ENCODE assay signal across 6 cellular contexts in the genomic region with DNA sequence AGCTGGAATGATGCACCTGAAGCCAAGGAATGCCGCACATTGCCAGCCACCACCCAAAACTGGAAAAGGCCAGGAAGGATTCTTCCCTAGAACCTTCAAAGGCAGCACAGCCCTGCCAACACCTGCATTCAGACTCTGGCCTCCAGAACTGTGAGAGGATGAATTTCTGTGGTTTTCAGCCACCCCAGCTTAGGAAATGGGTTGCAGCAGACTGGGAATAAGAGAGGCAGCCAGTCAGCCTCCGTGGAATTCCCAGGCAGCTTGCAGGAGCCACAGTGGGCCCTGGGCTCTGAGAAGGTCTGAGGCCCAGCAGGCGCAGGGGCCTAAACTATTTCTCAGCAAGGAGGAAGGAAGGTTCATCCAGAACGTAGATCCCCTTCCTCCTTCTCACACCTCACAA. TPM values are rescaled to one million over a fixed set of nuclear protein-coding genes. Genes with fewer than 3 reads are reported as not detected.
DNase-seq lines count a peak whose midpoint lies in the region; ATAC-seq, FAIRE-seq and TF ChIP-seq lines count a peak whose summit lies in the region.
"Not testable (repeated sequence)": the region's sequence is repeated elsewhere in the genome, so short reads cannot be mapped to it uniquely, and the experiment has no call there.

No MANE protein-coding gene starts in this region.

- peaks cover 21% of the 10 kb centered on the region for H3K9me3 Mint-ChIP-seq in endodermal cell

- peaks cover 24% of the 10 kb centered on the region for H3K27me3 Mint-ChIP-seq in T-helper 17 cell
- not testable (repeated sequence) for H3K27me3 Mint-ChIP-seq in endodermal cell (ENCODE audit: insufficient read depth)

- H2AK5ac ChIP-seq in mesendoderm (ENCODE audit: low read length) = not testable (repeated sequence)

- ATAC-seq in T-helper 17 cell, GM12878: not testable (repeated sequence)

- not testable (repeated sequence) for H3K4me3 Mint-ChIP-seq in T-helper 17 cell, endodermal cell

- TF ChIP-seq POLR2A in GM12878 (IDR thresholded peaks at IDR 0.05; ENCODE audit: low read depth, low read length) = not testable (repeated sequence)

- SMC1A ChIA-PET in GM12878 (lab: Charles Lee; ENCODE audit: uncharacterized antibody, unreplicated experiment) = interaction anchor here (1.6 kb wide), 1 partner anchor 57 kb away, joined by 3 read pairs; no protein-coding TSS in a partner anchor

- not testable (repeated sequence) for H3K79me2 ChIP-seq in GM12878 (ENCODE audit: control insufficient read depth, insufficient read depth, low read length); mesendoderm (ENCODE audit: control insufficient read depth, insufficient read depth, low read length); osteoblast (ENCODE audit: insufficient read depth, low read length); smooth muscle cell (ENCODE audit: low read depth)

- H3K27ac Mint-ChIP-seq in T-helper 17 cell = peak overlapping the region; percentile 43
- H3K27ac Mint-ChIP-seq in endodermal cell = peak overlapping the region; percentile 31

- not testable (repeated sequence) for TF ChIP-seq EP300 in GM12878 (IDR thresholded peaks at IDR 0.05; ENCODE audit: borderline replicate concordance in 1 of 2, control insufficient read depth in 1 of 2, low read depth in 2 of 2, low read length in 2 of 2)

- not testable (repeated sequence) for H2BK120ac ChIP-seq in mesendoderm (ENCODE audit: low read depth, low read length)

- intact Hi-C loops in GM12878 (cut with micrococcal nuclease; ENCODE audit: unreplicated experiment) = not testable (repeated sequence)

- not testable (repeated sequence) for H3K27ac ChIP-seq in GM12878 (ENCODE audit: control insufficient read depth, insufficient read depth); endodermal cell (ENCODE audit: low read depth, low read length)
- peak overlapping the region; percentile 1 for H3K27ac ChIP-seq in mesendoderm (ENCODE audit: low read depth, low read length)
- peak overlapping the region; percentile 51 for H3K27ac ChIP-seq in osteoblast (ENCODE audit: low read depth, low read length)
- H3K27ac ChIP-seq in smooth muscle cell (ENCODE audit: low read depth) = peak overlapping the region; percentile 15

- H3K4ac ChIP-seq in mesendoderm (ENCODE audit: low read depth, low read length) = not testable (repeated sequence)

- not testable (repeated sequence) for H4K20me1 ChIP-seq in GM12878 (ENCODE audit: control insufficient read depth, insufficient read depth); osteoblast (ENCODE audit: insufficient read depth, low read length); smooth muscle cell (ENCODE audit: low read depth)

- not testable (repeated sequence) for H3K27me3 ChIP-seq in GM12878 (replicated peaks in 1 of 2; ENCODE audit: control insufficient read depth in 2 of 2, insufficient read depth in 2 of 2, low read length in 1 of 2); endodermal cell (ENCODE audit: control insufficient read depth, insufficient read depth, low read length, poor library complexity, severe bottlenecking); mesendoderm (ENCODE audit: insufficient read depth, low read length, poor library complexity); osteoblast (ENCODE audit: insufficient read depth, low read length); smooth muscle cell (ENCODE audit: low read depth)

- in situ Hi-C loops in GM12878 (cut with MboI) = not testable (repeated sequence)

- H3K56ac ChIP-seq in mesendoderm (ENCODE audit: low read length) = not testable (repeated sequence)

- not testable (repeated sequence) for H3F3A ChIP-seq in smooth muscle cell (ENCODE audit: low read depth)

- CTCF ChIA-PET in GM12878 (lab: Yijun Ruan, JAX) = interaction anchor here (1.2 kb wide), 1 partner anchor 15 kb away, joined by 3 read pairs; no protein-coding TSS in a partner anchor

- not testable (repeated sequence) for H3K4me1 ChIP-seq in GM12878 (ENCODE audit: control insufficient read depth, insufficient read depth, low read length); endodermal cell (ENCODE audit: control insufficient read depth, insufficient read depth, low read length); mesendoderm (ENCODE audit: control insufficient read depth, low read depth, low read length); osteoblast (ENCODE audit: insufficient read depth, low read length); smooth muscle cell (ENCODE audit: low read depth)

- not testable (repeated sequence) for H4K5ac ChIP-seq in mesendoderm (ENCODE audit: low read length)

- H3K23ac ChIP-seq in mesendoderm (ENCODE audit: low read length) = not testable (repeated sequence)

- H3K4me3 ChIP-seq in GM12878; endodermal cell (ENCODE audit: low read length); mesendoderm (ENCODE audit: low read length); osteoblast (ENCODE audit: insufficient read depth, low read length); smooth muscle cell: not testable (repeated sequence)

- not testable (repeated sequence) for H2BK15ac ChIP-seq in mesendoderm (replicated peaks; ENCODE audit: low read depth)

- H3K4me1 Mint-ChIP-seq in T-helper 17 cell = not testable (repeated sequence)
- peaks cover 11% of the 10 kb centered on the region for H3K4me1 Mint-ChIP-seq in endodermal cell

- not testable (repeated sequence) for H2AFZ ChIP-seq in GM12878 (ENCODE audit: control insufficient read depth, low read depth, low read length); osteoblast (ENCODE audit: low read length); smooth muscle cell (ENCODE audit: low read depth)

- not testable (repeated sequence) for H3K79me1 ChIP-seq in mesendoderm (ENCODE audit: low read length)

- RAD21 ChIA-PET in GM12878 (lab: Charles Lee; ENCODE audit: unreplicated experiment) = not testable (repeated sequence)

- not testable (repeated sequence) for H3K9ac ChIP-seq in GM12878 (ENCODE audit: control insufficient read depth, insufficient read depth, low read length); endodermal cell (ENCODE audit: extremely low read depth, low read length, poor library complexity, severe bottlenecking); mesendoderm (ENCODE audit: low read length); smooth muscle cell (ENCODE audit: low read depth)

- WGBS in GM12878 (ENCODE audit: insufficient coverage, insufficient replicate concordance, low lambda C conversion rate, missing lambda C conversion rate) = 45% methylated on average over 4 of the region's 4 CpGs
- 94 to 100% methylated on average over 1 to 3 of the region's 4 CpGs for WGBS in endodermal cell (ENCODE audit: insufficient coverage in 1 of 2, insufficient read length in 1 of 2), 2 experiments
- WGBS in mesendoderm (ENCODE audit: extremely low coverage, insufficient coverage, low lambda C conversion rate) = no CpG with 5 or more reads among the region's 4 CpGs
- WGBS in smooth muscle cell (ENCODE audit: low lambda C conversion rate) = 81% methylated on average over 4 of the region's 4 CpGs

- not testable (repeated sequence) for FAIRE-seq in GM12878 (lab: Jason Lieb, UNC)

- TF ChIP-seq CTCF in GM12878 (IDR thresholded peaks at IDR 0.05 in 2 of 3, conservative IDR thresholded peaks at IDR 0.05 in 1 of 3; ENCODE audit: control insufficient read depth in 2 of 3, extremely low read depth in 1 of 3, insufficient read depth in 1 of 3, low read depth in 3 of 3, low read length in 3 of 3); endodermal cell (conservative IDR thresholded peaks at IDR 0.05); osteoblast (IDR thresholded peaks at IDR 0.05; ENCODE audit: extremely low read depth, low read depth, low read length); smooth muscle cell (IDR thresholded peaks at IDR 0.05; ENCODE audit: borderline replicate concordance, insufficient read depth, poor library complexity, severe bottlenecking): not testable (repeated sequence)

- BruUV-seq in GM12878 (replicated peaks; lab: Mats Ljungman, UMichigan) = not testable (repeated sequence)

- H3K9me3 ChIP-seq in T-helper 17 cell (ENCODE audit: control insufficient read depth, low read length, poor library complexity, severe bottlenecking); GM12878 (replicated peaks; ENCODE audit: control insufficient read depth, insufficient read depth, low read length); endodermal cell (ENCODE audit: control insufficient read depth, low read length); osteoblast (ENCODE audit: low read depth, low read length); smooth muscle cell (replicated peaks; ENCODE audit: low read depth): not testable (repeated sequence)

- not testable (repeated sequence) for TF ChIP-seq RAD21 in GM12878 (IDR thresholded peaks at IDR 0.05; ENCODE audit: insufficient read depth, low read depth, low read length)

- H4K8ac ChIP-seq in mesendoderm (ENCODE audit: low read depth, low read length) = not testable (repeated sequence)

- H3K18ac ChIP-seq in mesendoderm (ENCODE audit: low read length) = not testable (repeated sequence)

- POLR2A ChIA-PET in GM12878 (lab: Charles Lee) = not testable (repeated sequence)

- DNase-seq in T-helper 17 cell; GM12878 (ENCODE audit: low read depth, low spot score); endodermal cell; mesendoderm; osteoblast (ENCODE audit: insufficient read length, low spot score, missing footprints); smooth muscle cell (lab: John Stamatoyannopoulos, UW; ENCODE audit: unreplicated experiment): not testable (repeated sequence)

- not testable (repeated sequence) for H3K36me3 ChIP-seq in GM12878 (ENCODE audit: control insufficient read depth in 2 of 2, insufficient read depth in 2 of 2, low read length in 1 of 2); endodermal cell (ENCODE audit: control insufficient read depth, insufficient read depth, low read length); mesendoderm (ENCODE audit: control insufficient read depth, insufficient read depth, low read length); osteoblast (ENCODE audit: insufficient read depth, low read length); smooth muscle cell (ENCODE audit: low read depth)

- not testable (repeated sequence) for H3K4me2 ChIP-seq in GM12878 (ENCODE audit: control insufficient read depth, insufficient read depth); mesendoderm (ENCODE audit: low read length); osteoblast (ENCODE audit: insufficient read depth, low read length); smooth muscle cell

- not testable (repeated sequence) for H3K36me3 Mint-ChIP-seq in T-helper 17 cell (ENCODE audit: low read depth)
- H3K36me3 Mint-ChIP-seq in endodermal cell (ENCODE audit: low read depth) = peaks cover 44% of the 10 kb centered on the region

- not testable (repeated sequence) for H2BK5ac ChIP-seq in mesendoderm (ENCODE audit: low read length)

RNA-seq across cellular contexts. Expression of a gene that starts 19.2 kb away (rescaled TPM):
- total RNA-seq in T-helper 17 cell = 10 to 100 TPM; 21.5 to 27.6 TPM
- total RNA-seq in GM12878 (2013; cell fraction: nucleolus; rRNA removed) = 118 and 122 TPM in 2 replicates
- total RNA-seq in GM12878 (2014; rRNA removed) = 31.8 and 38.4 TPM in 2 replicates
- 35.9 and 38.8 TPM in 2 replicates for total RNA-seq in GM12878 (2014; rRNA removed; fragmentation: Illumina TruSeq; extraction: Trizol)
- 30.4 and 34.6 TPM in 2 replicates for total RNA-seq in GM12878 (2021)
- polyA plus RNA-seq in GM12878 (2011; ENCODE audit: low read depth) = 17.4 TPM
- 51.8 and 62.1 TPM in 2 replicates for polyA plus RNA-seq in GM12878 (2011; rRNA removed)
- polyA plus RNA-seq in GM12878 (2011; cell fraction: cytosol; rRNA removed) = 28.6 and 31.3 TPM in 2 replicates
- polyA plus RNA-seq in GM12878 (2011; cell fraction: nucleus; rRNA removed) = 36.2 and 43.9 TPM in 2 replicates
- polyA plus RNA-seq in GM12878 (2012) = 17.5 and 18.7 TPM in 2 replicates
- 34.2 and 43.0 TPM in 2 replicates for polyA plus RNA-seq in GM12878 (2014; fragmentation: Illumina TruSeq; extraction: Trizol)
- 10 to 100 TPM; 37.3 to 41.6 TPM for polyA plus RNA-seq in GM12878 (2014; fragmentation: Nextera tagmentation; extraction: Ambion mirVana)
- 27.9 and 32.8 TPM in 2 replicates for polyA plus RNA-seq in GM12878 (2014; rRNA removed)
- polyA plus RNA-seq in GM12878 (2016; fragmentation: Nextera tagmentation; extraction: Ambion mirVana) = 10 to 100 TPM; 41.3 to 49.9 TPM
- polyA minus RNA-seq in GM12878 (2011; rRNA and poly(A)+ RNA removed) = 39.4 and 42.8 TPM in 2 replicates
- polyA minus RNA-seq in GM12878 (2011; cell fraction: cytosol; rRNA and poly(A)+ RNA removed) = 30.1 and 37.7 TPM in 2 replicates
- polyA minus RNA-seq in GM12878 (2011; cell fraction: nucleus; rRNA and poly(A)+ RNA removed) = 39.8 and 67.5 TPM in 2 replicates
- 10 to 100 TPM; 47.2 to 65.1 TPM for total RNA-seq in endodermal cell
- 45.8 TPM for polyA plus RNA-seq in endodermal cell (2013, experiment 1 of 2)
- 41.1 TPM for polyA plus RNA-seq in endodermal cell (2013, experiment 2 of 2)
- 63.5 TPM for polyA plus RNA-seq in mesendoderm (2013, experiment 1 of 2)
- polyA plus RNA-seq in mesendoderm (2013, experiment 2 of 2) = 61.3 TPM
- 14.7 and 19.2 TPM in 2 replicates for total RNA-seq in osteoblast
- 22.0 and 35.2 TPM in 2 replicates for total RNA-seq in smooth muscle cell
- polyA plus RNA-seq in smooth muscle cell = 12.0 and 18.0 TPM in 2 replicates
